Comparison of ENCODE assay signal across 18 cellular contexts in the genomic region with DNA sequence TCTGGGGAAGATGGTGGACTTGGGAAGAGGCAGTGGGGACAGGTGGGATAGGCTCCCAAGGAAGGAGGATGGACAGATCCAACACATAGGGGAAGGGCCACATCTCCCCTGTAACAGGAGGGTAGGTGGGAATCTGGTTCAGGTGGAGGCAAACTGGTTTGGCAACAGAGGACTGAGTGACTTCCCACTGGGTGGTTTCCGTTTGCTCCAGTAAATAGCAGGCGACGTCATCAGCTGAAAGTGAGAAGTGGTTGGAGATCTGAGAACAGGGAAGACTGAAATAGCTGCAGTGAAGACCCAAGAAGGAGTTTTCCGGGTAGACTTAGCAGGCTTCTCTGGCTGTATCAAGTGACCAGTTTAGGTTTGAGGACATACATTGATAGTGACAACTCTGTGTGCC.
DNase-seq lines count a peak whose midpoint lies in the region; ATAC-seq and TF ChIP-seq lines count a peak whose summit lies in the region.
"Had no signal": no experiment of that assay in that cellular context is flagged by ENCODE, and none has a peak within 500 bp of the region (broad histone marks: within the 10 kb centered on the region; RNA-seq: fewer than 3 reads in every experiment).

No MANE protein-coding gene starts in this region.

- H3K4me3 ChIP-seq in NB4 (ENCODE audit: low read depth, low read length) = no peak overlapping the region
- H3K4me3 ChIP-seq in choroid plexus epithelial cell (ENCODE audit: low read depth, low read length) = no peak overlapping the region
- no peak overlapping the region for H3K4me3 ChIP-seq in left lung

- intact Hi-C loops in left lung (cut with DNase I) = no loop called here

- H3K36me3 ChIP-seq in left lung = no peaks in the 10 kb centered on the region

- TF ChIP-seq CTCF in NB4 (IDR thresholded peaks at IDR 0.05; ENCODE audit: low read depth, low read length) = no peak
- TF ChIP-seq CTCF in choroid plexus epithelial cell (conservative IDR thresholded peaks at IDR 0.05; ENCODE audit: low read depth, low read length) = no peak
- TF ChIP-seq CTCF in left lung (IDR thresholded peaks at IDR 0.05) = no peak

- TF ChIP-seq POLR2A in NB4 (IDR thresholded peaks at IDR 0.05; ENCODE audit: extremely low read depth, insufficient read length) = no peak

- H3K27me3 ChIP-seq in left lung = no peaks in the 10 kb centered on the region

- ATAC-seq in left lung (peak; percentile 36), HG03439 (IDR thresholded peaks at IDR 0.05; ENCODE audit: unreplicated experiment) (no peak), GM19463 (IDR thresholded peaks at IDR 0.05; ENCODE audit: unreplicated experiment) (no peak)
- ATAC-seq: SK-N-SH treated with all-trans-retinoic acid at 6 μM for 48 hours; stimulated activated naive CD8-positive, alpha-beta T cell treated with anti-CD3 and anti-CD28 coated beads, Interleukin-15, Interleukin-2, amounts not matched to agents 100 U/mL and 50 U/mL, for 24 hours had no signal

- H3K4me1 ChIP-seq in left lung = no peaks in the 10 kb centered on the region

- no peak overlapping the region for H3K27ac ChIP-seq in left lung

- no peaks in the 10 kb centered on the region for H3K9me3 ChIP-seq in left lung

- DNase-seq in DMS 273 treated with DMSO at 0.1 percent for 48 hours (lab: John Stamatoyannopoulos, UW) = peak; percentile 21
- DNase-seq in NB4 (ENCODE audit: low read depth) = peak; percentile 15
- DNase-seq in choroid plexus epithelial cell (ENCODE audit: low read depth) = peak; percentile 63
- DNase-seq in left lung = no peak
- DNase-seq in NCI-H1417 treated with DMSO at 0.1 percent for 48 hours (lab: John Stamatoyannopoulos, UW) = no peak
- no peak for DNase-seq in stimulated activated naive CD4-positive, alpha-beta T cell treated with Interleukin-2 at 50 U/mL for 16 hours (lab: John Stamatoyannopoulos, UW)
- DNase-seq: activated CD4-positive, alpha-beta memory T cell treated with anti-CD3 and anti-CD28 coated beads, Interleukin-2, amount 10 ng/mL, durations not matched to agents 7 days and 5 days; AML-193; amniotic stem cell; dermis blood vessel endothelial cell; GOT3; NCI-H1105; NCI-H2227 treated with DMSO at 0.1 percent for 48 hours; small intestine; stimulated activated naive CD8-positive, alpha-beta T cell treated with anti-CD3 and anti-CD28 coated beads, Interleukin-15, Interleukin-2, amounts not matched to agents 100 U/mL and 50 U/mL, for 24 hours had no signal

Comparison
In these comparisons a context has a peak if more than half of its experiments do, and no peak if none do; other contexts are left out.
1. DNase-seq: peak in DMS 273 treated with DMSO at 0.1 percent for 48 hours (single experiment), NB4 (single experiment) and choroid plexus epithelial cell (single experiment); none in left lung (0 of 2), NCI-H1417 treated with DMSO at 0.1 percent for 48 hours (single experiment) and stimulated activated naive CD4-positive, alpha-beta T cell treated with Interleukin-2 at 50 U/mL for 16 hours (single experiment).